Comparison of ENCODE assay signal across 1 cellular context in the genomic region with DNA sequence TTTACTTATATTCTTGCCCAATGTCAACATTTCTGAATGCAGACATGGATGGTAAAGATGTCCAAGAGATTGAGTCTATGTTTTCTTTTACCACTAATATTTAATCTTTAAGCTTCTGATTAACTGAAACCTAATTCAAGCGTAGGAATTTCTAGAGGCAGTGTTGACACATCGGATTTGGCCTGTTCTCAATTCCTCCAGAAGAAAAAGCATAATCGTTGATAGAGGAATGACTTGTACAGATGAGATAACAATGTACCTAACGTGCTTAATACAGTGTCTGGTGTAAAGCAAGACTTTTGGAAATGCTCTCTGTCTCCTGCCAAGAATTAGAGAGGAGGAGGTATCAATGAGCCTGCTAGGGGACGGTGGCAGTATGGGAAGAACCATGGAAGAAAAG.
TF ChIP-seq lines count a peak whose summit lies in the region.

No MANE protein-coding gene starts in this region.

TF ChIP-seq in HepG2, 621 proteins besides CTCF, POLR2A, EP300 and RAD21:
- TF ChIP-seq THRA (CRISPR knock-in tag; IDR thresholded peaks at IDR 0.05; ENCODE audit: borderline replicate concordance) (no peak), CC2D1A (CRISPR knock-in tag; IDR thresholded peaks at IDR 0.05) (no peak), ZNF761 (CRISPR knock-in tag; conservative IDR thresholded peaks at IDR 0.05) (no peak), PLRG1 (conservative IDR thresholded peaks at IDR 0.05) (no peak), TRIM24 (CRISPR knock-in tag; IDR thresholded peaks at IDR 0.05) (no peak), KLF9 (CRISPR knock-in tag; IDR thresholded peaks at IDR 0.05; ENCODE audit: low read depth) (no peak), GRHL1 (CRISPR knock-in tag; conservative IDR thresholded peaks at IDR 0.05) (no peak)
- TF ChIP-seq, protein P1, sequence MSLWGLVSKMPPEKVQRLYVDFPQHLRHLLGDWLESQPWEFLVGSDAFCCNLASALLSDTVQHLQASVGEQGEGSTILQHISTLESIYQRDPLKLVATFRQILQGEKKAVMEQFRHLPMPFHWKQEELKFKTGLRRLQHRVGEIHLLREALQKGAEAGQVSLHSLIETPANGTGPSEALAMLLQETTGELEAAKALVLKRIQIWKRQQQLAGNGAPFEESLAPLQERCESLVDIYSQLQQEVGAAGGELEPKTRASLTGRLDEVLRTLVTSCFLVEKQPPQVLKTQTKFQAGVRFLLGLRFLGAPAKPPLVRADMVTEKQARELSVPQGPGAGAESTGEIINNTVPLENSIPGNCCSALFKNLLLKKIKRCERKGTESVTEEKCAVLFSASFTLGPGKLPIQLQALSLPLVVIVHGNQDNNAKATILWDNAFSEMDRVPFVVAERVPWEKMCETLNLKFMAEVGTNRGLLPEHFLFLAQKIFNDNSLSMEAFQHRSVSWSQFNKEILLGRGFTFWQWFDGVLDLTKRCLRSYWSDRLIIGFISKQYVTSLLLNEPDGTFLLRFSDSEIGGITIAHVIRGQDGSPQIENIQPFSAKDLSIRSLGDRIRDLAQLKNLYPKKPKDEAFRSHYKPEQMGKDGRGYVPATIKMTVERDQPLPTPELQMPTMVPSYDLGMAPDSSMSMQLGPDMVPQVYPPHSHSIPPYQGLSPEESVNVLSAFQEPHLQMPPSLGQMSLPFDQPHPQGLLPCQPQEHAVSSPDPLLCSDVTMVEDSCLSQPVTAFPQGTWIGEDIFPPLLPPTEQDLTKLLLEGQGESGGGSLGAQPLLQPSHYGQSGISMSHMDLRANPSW (CRISPR knock-in tag; IDR thresholded peaks at IDR 0.05; ENCODE audit: borderline replicate concordance): no peak
